1 cellular context compared by ENCODE assay signal in genomic region chr6:169738204-169738971, GRCh38.
TF ChIP-seq lines count a peak whose summit lies in the region.

No MANE protein-coding gene starts in this region.

TF ChIP-seq in GM23338, 12 proteins besides CTCF, POLR2A, EP300 and RAD21 (continued from another document):
- TF ChIP-seq, protein P1, sequence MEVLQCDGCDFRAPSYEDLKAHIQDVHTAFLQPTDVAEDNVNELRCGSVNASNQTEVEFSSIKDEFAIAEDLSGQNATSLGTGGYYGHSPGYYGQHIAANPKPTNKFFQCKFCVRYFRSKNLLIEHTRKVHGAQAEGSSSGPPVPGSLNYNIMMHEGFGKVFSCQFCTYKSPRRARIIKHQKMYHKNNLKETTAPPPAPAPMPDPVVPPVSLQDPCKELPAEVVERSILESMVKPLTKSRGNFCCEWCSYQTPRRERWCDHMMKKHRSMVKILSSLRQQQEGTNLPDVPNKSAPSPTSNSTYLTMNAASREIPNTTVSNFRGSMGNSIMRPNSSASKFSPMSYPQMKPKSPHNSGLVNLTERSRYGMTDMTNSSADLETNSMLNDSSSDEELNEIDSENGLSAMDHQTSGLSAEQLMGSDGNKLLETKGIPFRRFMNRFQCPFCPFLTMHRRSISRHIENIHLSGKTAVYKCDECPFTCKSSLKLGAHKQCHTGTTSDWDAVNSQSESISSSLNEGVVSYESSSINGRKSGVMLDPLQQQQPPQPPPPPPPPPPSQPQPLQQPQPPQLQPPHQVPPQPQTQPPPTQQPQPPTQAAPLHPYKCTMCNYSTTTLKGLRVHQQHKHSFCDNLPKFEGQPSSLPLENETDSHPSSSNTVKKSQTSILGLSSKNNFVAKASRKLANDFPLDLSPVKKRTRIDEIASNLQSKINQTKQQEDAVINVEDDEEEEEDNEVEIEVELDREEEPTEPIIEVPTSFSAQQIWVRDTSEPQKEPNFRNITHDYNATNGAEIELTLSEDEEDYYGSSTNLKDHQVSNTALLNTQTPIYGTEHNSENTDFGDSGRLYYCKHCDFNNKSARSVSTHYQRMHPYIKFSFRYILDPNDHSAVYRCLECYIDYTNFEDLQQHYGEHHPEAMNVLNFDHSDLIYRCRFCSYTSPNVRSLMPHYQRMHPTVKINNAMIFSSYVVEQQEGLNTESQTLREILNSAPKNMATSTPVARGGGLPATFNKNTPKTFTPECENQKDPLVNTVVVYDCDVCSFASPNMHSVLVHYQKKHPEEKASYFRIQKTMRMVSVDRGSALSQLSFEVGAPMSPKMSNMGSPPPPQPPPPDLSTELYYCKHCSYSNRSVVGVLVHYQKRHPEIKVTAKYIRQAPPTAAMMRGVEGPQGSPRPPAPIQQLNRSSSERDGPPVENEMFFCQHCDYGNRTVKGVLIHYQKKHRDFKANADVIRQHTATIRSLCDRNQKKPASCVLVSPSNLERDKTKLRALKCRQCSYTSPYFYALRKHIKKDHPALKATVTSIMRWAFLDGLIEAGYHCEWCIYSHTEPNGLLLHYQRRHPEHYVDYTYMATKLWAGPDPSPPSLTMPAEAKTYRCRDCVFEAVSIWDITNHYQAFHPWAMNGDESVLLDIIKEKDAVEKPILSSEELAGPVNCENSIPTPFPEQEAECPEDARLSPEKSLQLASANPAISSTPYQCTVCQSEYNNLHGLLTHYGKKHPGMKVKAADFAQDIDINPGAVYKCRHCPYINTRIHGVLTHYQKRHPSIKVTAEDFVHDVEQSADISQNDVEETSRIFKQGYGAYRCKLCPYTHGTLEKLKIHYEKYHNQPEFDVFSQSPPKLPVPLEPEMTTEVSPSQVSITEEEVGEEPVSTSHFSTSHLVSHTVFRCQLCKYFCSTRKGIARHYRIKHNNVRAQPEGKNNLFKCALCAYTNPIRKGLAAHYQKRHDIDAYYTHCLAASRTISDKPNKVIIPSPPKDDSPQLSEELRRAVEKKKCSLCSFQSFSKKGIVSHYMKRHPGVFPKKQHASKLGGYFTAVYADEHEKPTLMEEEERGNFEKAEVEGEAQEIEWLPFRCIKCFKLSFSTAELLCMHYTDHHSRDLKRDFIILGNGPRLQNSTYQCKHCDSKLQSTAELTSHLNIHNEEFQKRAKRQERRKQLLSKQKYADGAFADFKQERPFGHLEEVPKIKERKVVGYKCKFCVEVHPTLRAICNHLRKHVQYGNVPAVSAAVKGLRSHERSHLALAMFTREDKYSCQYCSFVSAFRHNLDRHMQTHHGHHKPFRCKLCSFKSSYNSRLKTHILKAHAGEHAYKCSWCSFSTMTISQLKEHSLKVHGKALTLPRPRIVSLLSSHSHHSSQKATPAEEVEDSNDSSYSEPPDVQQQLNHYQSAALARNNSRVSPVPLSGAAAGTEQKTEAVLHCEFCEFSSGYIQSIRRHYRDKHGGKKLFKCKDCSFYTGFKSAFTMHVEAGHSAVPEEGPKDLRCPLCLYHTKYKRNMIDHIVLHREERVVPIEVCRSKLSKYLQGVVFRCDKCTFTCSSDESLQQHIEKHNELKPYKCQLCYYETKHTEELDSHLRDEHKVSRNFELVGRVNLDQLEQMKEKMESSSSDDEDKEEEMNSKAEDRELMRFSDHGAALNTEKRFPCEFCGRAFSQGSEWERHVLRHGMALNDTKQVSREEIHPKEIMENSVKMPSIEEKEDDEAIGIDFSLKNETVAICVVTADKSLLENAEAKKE (CRISPR knock-in tag; IDR thresholded peaks at IDR 0.05): no peak
- TF ChIP-seq NANOG (IDR thresholded peaks at IDR 0.05; ENCODE audit: borderline replicate concordance) (no peak), ETS1 (IDR thresholded peaks at IDR 0.05) (no peak)
